In genomic region chr14:22427771-22428228, GRCh38 we compare ENCODE assay signal across 10 cellular contexts.
DNase-seq lines count a peak whose midpoint lies in the region; ATAC-seq and TF ChIP-seq lines count a peak whose summit lies in the region.
"Had no signal": no experiment of that assay in that cellular context is flagged by ENCODE, and none has a peak within 500 bp of the region (broad histone marks: within the 10 kb centered on the region; RNA-seq: fewer than 3 reads in every experiment).

No MANE protein-coding gene starts in this region.

- H2AFZ ChIP-seq in osteoblast (ENCODE audit: low read length), result no peak overlapping the region

- no peaks in the 10 kb centered on the region for H3K79me2 ChIP-seq in DOHH2 (ENCODE audit: control insufficient read depth, low read length)
- H3K79me2 ChIP-seq in osteoblast (ENCODE audit: insufficient read depth, low read length), result no peaks in the 10 kb centered on the region

- peaks cover 11% of the 10 kb centered on the region for H3F3A ChIP-seq in DOHH2 (ENCODE audit: control insufficient read depth, insufficient read depth)

- H3K27me3 ChIP-seq in DOHH2 (ENCODE audit: control insufficient read depth, low read length) (no peaks in the 10 kb centered on the region), RWPE2 (ENCODE audit: insufficient read depth, poor library complexity, severe bottlenecking) (no peaks in the 10 kb centered on the region), osteoblast (ENCODE audit: insufficient read depth, low read length) (peaks cover 25% of the 10 kb centered on the region)

- ATAC-seq in RWPE2 (ENCODE audit: low read depth), result peak; percentile 62
- ATAC-seq: PC-3 had no signal

- no peak overlapping the region for H3K4me3 ChIP-seq in DOHH2 (ENCODE audit: low read length)
- peak overlapping the region; percentile 8 for H3K4me3 ChIP-seq in RWPE2 (ENCODE audit: severe bottlenecking)
- H3K4me3 ChIP-seq in fibroblast of the aortic adventitia (ENCODE audit: low read depth, low read length), result no peak overlapping the region
- H3K4me3 ChIP-seq in osteoblast (ENCODE audit: insufficient read depth, low read length), result peak overlapping the region; percentile 46

- DNase-seq in RWPE2 (ENCODE audit: low spot score) (no peak), fibroblast of the aortic adventitia (ENCODE audit: low read depth) (peak; percentile 91), osteoblast (ENCODE audit: insufficient read length, low spot score, missing footprints) (no peak), NCI-H2081 (lab: John Stamatoyannopoulos, UW) (no peak), putamen (ENCODE audit: low spot score) (no peak), DMS114 treated with DMSO at 0.1 percent for 48 hours (lab: John Stamatoyannopoulos, UW; ENCODE audit: unreplicated experiment) (no peak)
- no peak for DNase-seq in activated CD8-positive, alpha-beta memory T cell treated with anti-CD3 and anti-CD28 coated beads, Interleukin-2, amount 50 U/mL, for 48 hours
- DNase-seq: cerebellar nuclear complex, PC-3 had no signal

- H3K36me3 ChIP-seq in DOHH2 (ENCODE audit: control insufficient read depth, low read length) (no peaks in the 10 kb centered on the region), RWPE2 (ENCODE audit: low read depth) (no peaks in the 10 kb centered on the region), osteoblast (ENCODE audit: insufficient read depth, low read length) (no peaks in the 10 kb centered on the region)

- H3K4me1 ChIP-seq in DOHH2 (ENCODE audit: control insufficient read depth, low read length) (peaks cover 66% of the 10 kb centered on the region), RWPE2 (ENCODE audit: insufficient read depth, poor library complexity, severe bottlenecking) (peaks cover 22% of the 10 kb centered on the region), osteoblast (ENCODE audit: insufficient read depth, low read length) (peaks cover 20% of the 10 kb centered on the region)

- H3K9me2 ChIP-seq in DOHH2 (replicated peaks; ENCODE audit: control insufficient read depth, low read length), result no peaks in the 10 kb centered on the region

- H3K27ac ChIP-seq in DOHH2 (ENCODE audit: low read depth, low read length), result no peak overlapping the region
- H3K27ac ChIP-seq in RWPE2 (ENCODE audit: poor library complexity, severe bottlenecking), result no peak overlapping the region
- H3K27ac ChIP-seq in osteoblast (ENCODE audit: low read depth, low read length), result no peak overlapping the region

- no peaks in the 10 kb centered on the region for H3K9me3 ChIP-seq in DOHH2 (ENCODE audit: control insufficient read depth, insufficient read depth, low read length)
- no peaks in the 10 kb centered on the region for H3K9me3 ChIP-seq in RWPE2 (ENCODE audit: severe bottlenecking)
- H3K9me3 ChIP-seq in osteoblast (ENCODE audit: low read depth, low read length), result no peaks in the 10 kb centered on the region

- no peak for TF ChIP-seq CTCF in DOHH2 (IDR thresholded peaks at IDR 0.05; ENCODE audit: low read depth, low read length, poor library complexity, severe bottlenecking)
- TF ChIP-seq CTCF in RWPE2 (IDR thresholded peaks at IDR 0.05; ENCODE audit: poor library complexity, severe bottlenecking), result no peak
- TF ChIP-seq CTCF in fibroblast of the aortic adventitia (IDR thresholded peaks at IDR 0.05; ENCODE audit: insufficient read depth, low read length), result no peak
- no peak for TF ChIP-seq CTCF in osteoblast (IDR thresholded peaks at IDR 0.05; ENCODE audit: extremely low read depth, low read depth, low read length)

- H4K20me1 ChIP-seq in DOHH2 (ENCODE audit: control insufficient read depth, insufficient read depth, low read depth, low read length), result no peaks in the 10 kb centered on the region
- no peaks in the 10 kb centered on the region for H4K20me1 ChIP-seq in osteoblast (ENCODE audit: insufficient read depth, low read length)

- H3K4me2 ChIP-seq in DOHH2 (ENCODE audit: low read length), result peak overlapping the region; percentile 24; the same call in 1 of the 2 replicates
- peak overlapping the region; percentile 80 for H3K4me2 ChIP-seq in osteoblast (ENCODE audit: insufficient read depth, low read length)

Comparison
In these comparisons a context has a peak if more than half of its experiments do, and no peak if none do; other contexts are left out.
1. H3K4me3 ChIP-seq: peak in RWPE2 (single experiment) and osteoblast (single experiment); none in DOHH2 (single experiment) and fibroblast of the aortic adventitia (single experiment).